ENCODE assay signal across 9 cellular contexts in genomic region chr1:143698016-143698415, GRCh38.
DNase-seq lines count a peak whose midpoint lies in the region; TF ChIP-seq lines count a peak whose summit lies in the region.
"Had no signal": no experiment of that assay in that cellular context is flagged by ENCODE, and none has a peak within 500 bp of the region (broad histone marks: within the 10 kb centered on the region; RNA-seq: fewer than 3 reads in every experiment).

No MANE protein-coding gene starts in this region.

- 16 to 19% methylated on average over 9 of the region's 21 CpGs for WGBS in esophagus squamous epithelium, 2 donors
- WGBS in stomach, 5 donors: 5 to 8% (median 5%) methylated on average over 13 to 21 of the region's 21 CpGs

- no peaks in the 10 kb centered on the region for H3K79me2 ChIP-seq in OCI-LY3 (ENCODE audit: low read length)
- no peaks in the 10 kb centered on the region for H3K79me2 ChIP-seq in neural progenitor cell (ENCODE audit: low read depth)

- peaks cover 3% of the 10 kb centered on the region for H3K36me3 Mint-ChIP-seq in activated naive CD4-positive, alpha-beta T cell treated with anti-CD3 and anti-CD28 coated beads for 36 hours (ENCODE audit: low read depth)
- no peaks in the 10 kb centered on the region for H3K36me3 Mint-ChIP-seq in neural progenitor cell

- DNase-seq in activated naive CD4-positive, alpha-beta T cell treated with anti-CD3 and anti-CD28 coated beads for 36 hours: peak; percentile 44
- DNase-seq in activated naive CD4-positive, alpha-beta T cell treated with anti-CD3 and anti-CD28 coated beads, Interleukin-2, amount 50 U/mL, for 16 hours: no peak
- DNase-seq in esophagus squamous epithelium (lab: John Stamatoyannopoulos, UW) (no peak), stomach (peak; percentile 36), NCI-H187 (lab: John Stamatoyannopoulos, UW) (no peak), neural progenitor cell (ENCODE audit: low spot score) (no peak)
- no peak for DNase-seq in stimulated activated naive CD4-positive, alpha-beta T cell (lab: John Stamatoyannopoulos, UW)

- no peaks in the 10 kb centered on the region for H3F3A ChIP-seq in neural progenitor cell (ENCODE audit: low read depth)

- H3K27me3 Mint-ChIP-seq in activated naive CD4-positive, alpha-beta T cell treated with anti-CD3 and anti-CD28 coated beads for 36 hours (ENCODE audit: low read depth): peaks cover 73% of the 10 kb centered on the region
- H3K27me3 Mint-ChIP-seq in neural progenitor cell (ENCODE audit: insufficient read depth, low read depth): peaks cover 4% of the 10 kb centered on the region

- H3K9me3 Mint-ChIP-seq in activated naive CD4-positive, alpha-beta T cell treated with anti-CD3 and anti-CD28 coated beads for 36 hours: no peaks in the 10 kb centered on the region
- H3K9me3 Mint-ChIP-seq in neural progenitor cell: peaks cover 52% of the 10 kb centered on the region
- H3K9me3 Mint-ChIP-seq: activated T-cell treated with anti-CD3 and anti-CD28 coated beads, Interleukin-2, amount 50 U/mL, for 72 hours had no signal

- no peak overlapping the region for H3K4me3 Mint-ChIP-seq in activated naive CD4-positive, alpha-beta T cell treated with anti-CD3 and anti-CD28 coated beads for 36 hours
- no peak overlapping the region for H3K4me3 Mint-ChIP-seq in neural progenitor cell

- H4K20me1 ChIP-seq in OCI-LY3 (ENCODE audit: insufficient read depth, low read length) (no peaks in the 10 kb centered on the region), neural progenitor cell (ENCODE audit: low read depth) (no peaks in the 10 kb centered on the region)

- H3K4me1 ChIP-seq in OCI-LY3 (ENCODE audit: low read length): no peaks in the 10 kb centered on the region
- no peaks in the 10 kb centered on the region for H3K4me1 ChIP-seq in esophagus squamous epithelium
- H3K4me1 ChIP-seq in stomach: no peaks in the 10 kb centered on the region
- no peaks in the 10 kb centered on the region for H3K4me1 ChIP-seq in neural progenitor cell

- H3K4me2 ChIP-seq in OCI-LY3 (ENCODE audit: low read length) (no peak overlapping the region), neural progenitor cell (no peak overlapping the region)

- no peak for TF ChIP-seq EP300 in stomach (IDR thresholded peaks at IDR 0.05)

- no peak overlapping the region for H3K9ac ChIP-seq in OCI-LY3 (ENCODE audit: low read length)
- no peak overlapping the region for H3K9ac ChIP-seq in neural progenitor cell

- CTCF ChIA-PET in activated naive CD4-positive, alpha-beta T cell treated with anti-CD3 and anti-CD28 coated beads for 36 hours (lab: Charles Lee): no interaction called here

- H3K36me3 ChIP-seq in OCI-LY3 (replicated peaks; ENCODE audit: low read depth, low read length) (no peaks in the 10 kb centered on the region), esophagus squamous epithelium (no peaks in the 10 kb centered on the region), stomach (no peaks in the 10 kb centered on the region), neural progenitor cell (no peaks in the 10 kb centered on the region)

- H2AFZ ChIP-seq in OCI-LY3 (ENCODE audit: low read depth, low read length): no peak overlapping the region
- no peak overlapping the region for H2AFZ ChIP-seq in neural progenitor cell (replicated peaks)

- TF ChIP-seq POLR2A in esophagus squamous epithelium (IDR thresholded peaks at IDR 0.05): no peak
- TF ChIP-seq POLR2A in stomach (IDR thresholded peaks at IDR 0.05): no peak

- intact Hi-C loops in activated naive CD4-positive, alpha-beta T cell treated with anti-CD3 and anti-CD28 coated beads for 36 hours (cut with micrococcal nuclease): no loop called here
- intact Hi-C loops in esophagus squamous epithelium (cut with DNase I): no loop called here
- intact Hi-C loops in stomach (cut with DNase I; ENCODE audit: low total_unique reads): no loop called here

- TF ChIP-seq CTCF in OCI-LY3 (IDR thresholded peaks at IDR 0.05; ENCODE audit: low read depth, low read length): peak; percentile 33
- peak in 5 of 6 experiments; percentile 14 to 52 (median 36) for TF ChIP-seq CTCF in esophagus squamous epithelium (IDR thresholded peaks at IDR 0.05)
- peak in 3 of 7 experiments; percentile 22 to 37 (median 33) for TF ChIP-seq CTCF in stomach (IDR thresholded peaks at IDR 0.05)
- TF ChIP-seq CTCF in neural progenitor cell (IDR thresholded peaks at IDR 0.05): no peak

- H3K9me3 ChIP-seq in OCI-LY3 (ENCODE audit: insufficient read depth, low read length) (no peaks in the 10 kb centered on the region; the same call in 1 of the 2 replicates), esophagus squamous epithelium (no peaks in the 10 kb centered on the region), stomach (peaks cover 0 to 15% (median 0%) of the 10 kb centered on the region in 4 donors), neural progenitor cell (ENCODE audit: low read depth) (peaks cover 12% of the 10 kb centered on the region)

- no peaks in the 10 kb centered on the region for H3K27me3 ChIP-seq in OCI-LY3 (ENCODE audit: low read depth, low read length)
- peaks cover 0 to 47% (median 0%) of the 10 kb centered on the region in 4 donors for H3K27me3 ChIP-seq in esophagus squamous epithelium
- peaks cover 0 to 59% (median 56%) of the 10 kb centered on the region in 3 donors for H3K27me3 ChIP-seq in stomach
- H3K27me3 ChIP-seq in neural progenitor cell: no peaks in the 10 kb centered on the region

- no peak overlapping the region for H3K4me3 ChIP-seq in OCI-LY3 (ENCODE audit: low read length)
- H3K4me3 ChIP-seq in esophagus squamous epithelium: no peak overlapping the region
- H3K4me3 ChIP-seq in stomach: no peak overlapping the region
- H3K4me3 ChIP-seq in neural progenitor cell: no peak overlapping the region

- H3K27ac ChIP-seq in OCI-LY3 (ENCODE audit: low read length): no peak overlapping the region
- no peak overlapping the region for H3K27ac ChIP-seq in esophagus squamous epithelium
- no peak overlapping the region for H3K27ac ChIP-seq in stomach
- no peak overlapping the region for H3K27ac ChIP-seq in neural progenitor cell

- no peak overlapping the region for H3K27ac Mint-ChIP-seq in activated naive CD4-positive, alpha-beta T cell treated with anti-CD3 and anti-CD28 coated beads for 36 hours
- no peak overlapping the region for H3K27ac Mint-ChIP-seq in neural progenitor cell
- H3K27ac Mint-ChIP-seq: activated T-cell treated with anti-CD3 and anti-CD28 coated beads, Interleukin-2, amount 50 U/mL, for 72 hours had no signal

- peaks cover 12% of the 10 kb centered on the region for H3K4me1 Mint-ChIP-seq in activated naive CD4-positive, alpha-beta T cell treated with anti-CD3 and anti-CD28 coated beads for 36 hours (ENCODE audit: low read depth)
- H3K4me1 Mint-ChIP-seq in neural progenitor cell: no peaks in the 10 kb centered on the region

Comparison
In these comparisons a context has a peak if more than half of its experiments do, and no peak if none do; other contexts are left out.
1. DNase-seq: peak in activated naive CD4-positive, alpha-beta T cell treated with anti-CD3 and anti-CD28 coated beads for 36 hours (single experiment) and stomach (single experiment); none in activated naive CD4-positive, alpha-beta T cell treated with anti-CD3 and anti-CD28 coated beads, Interleukin-2, amount 50 U/mL, for 16 hours (single experiment), esophagus squamous epithelium (single experiment), stimulated activated naive CD4-positive, alpha-beta T cell (0 of 6), NCI-H187 (0 of 2) and neural progenitor cell (single experiment).